Comparison of ENCODE assay signal across 18 cellular contexts in genomic region chr2:217332866-217333265, GRCh38.
"Had no signal": no experiment of that assay in that cellular context is flagged by ENCODE, and none has a peak within 500 bp of the region (broad histone marks: within the 10 kb centered on the region; RNA-seq: fewer than 3 reads in every experiment).

No MANE protein-coding gene starts in this region.

- H3K4me1 Mint-ChIP-seq: activated CD4-positive, alpha-beta T cell treated with anti-CD3 and anti-CD28 coated beads, Interleukin-2, amount 10 ng/mL, durations not matched to agents 7 days and 5 days; activated naive CD8-positive, alpha-beta T cell treated with anti-CD3 and anti-CD28 coated beads, Interleukin-2, amount 10 ng/mL, durations not matched to agents 7 days and 5 days; central memory CD8-positive, alpha-beta T cell; natural killer cell had no signal

- DNase-seq: activated CD4-positive, alpha-beta T cell treated with anti-CD3 and anti-CD28 coated beads, Interleukin-2, amount 10 ng/mL, durations not matched to agents 7 days and 5 days; activated CD4-positive, CD25-positive, alpha-beta regulatory T cell; activated naive CD8-positive, alpha-beta T cell treated with anti-CD3 and anti-CD28 coated beads, Interleukin-2, amount 10 ng/mL, durations not matched to agents 7 days and 5 days; effector CD8-positive, alpha-beta T cell; foreskin melanocyte; head of caudate nucleus; left colon; lower lobe of right lung; natural killer cell; stimulated activated CD4-positive, alpha-beta T cell treated with anti-CD3 and anti-CD28 coated beads, Interleukin-2, amount 100 ng/mL, for 24 hours; stomach; SW 1271 had no signal

- H3K36me3 ChIP-seq: lower lobe of right lung, stomach, thoracic aorta, vagina had no signal

- H3K4me3 Mint-ChIP-seq: activated CD4-positive, alpha-beta T cell treated with anti-CD3 and anti-CD28 coated beads, Interleukin-2, amount 10 ng/mL, durations not matched to agents 7 days and 5 days; activated naive CD8-positive, alpha-beta T cell treated with anti-CD3 and anti-CD28 coated beads, Interleukin-2, amount 10 ng/mL, durations not matched to agents 7 days and 5 days; activated T-helper 1 cell treated with anti-CD3 and anti-CD28 coated beads, Interleukin-12 subunit alpha, Interleukin-12 subunit beta, Interleukin-2, Interleukin-4 antibody, amounts not matched to agents 30 ng/mL and 10 ng/mL and 1 ng/mL, durations not matched to agents 14 hours and 24 hours and 36 hours; brain; central memory CD8-positive, alpha-beta T cell; natural killer cell had no signal

- H3K9me3 Mint-ChIP-seq: activated CD4-positive, alpha-beta T cell treated with anti-CD3 and anti-CD28 coated beads, Interleukin-2, amount 10 ng/mL, durations not matched to agents 7 days and 5 days; activated naive CD8-positive, alpha-beta T cell treated with anti-CD3 and anti-CD28 coated beads, Interleukin-2, amount 10 ng/mL, durations not matched to agents 7 days and 5 days; activated T-helper 1 cell treated with anti-CD3 and anti-CD28 coated beads, Interleukin-12 subunit alpha, Interleukin-12 subunit beta, Interleukin-2, Interleukin-4 antibody, amounts not matched to agents 30 ng/mL and 10 ng/mL and 1 ng/mL, durations not matched to agents 14 hours and 24 hours and 36 hours; brain; central memory CD8-positive, alpha-beta T cell; natural killer cell had no signal

- H3K27ac ChIP-seq: coronary artery, vagina had no signal

- ATAC-seq: left colon, lower lobe of right lung, natural killer cell had no signal

- H3K27me3 ChIP-seq: stomach, vagina had no signal

- H3K4me3 ChIP-seq: coronary artery, lower lobe of right lung, stomach, thoracic aorta, vagina had no signal

- H3K36me3 Mint-ChIP-seq: activated naive CD8-positive, alpha-beta T cell treated with anti-CD3 and anti-CD28 coated beads, Interleukin-2, amount 10 ng/mL, durations not matched to agents 7 days and 5 days; brain; natural killer cell had no signal

- H3K27me3 Mint-ChIP-seq: activated CD4-positive, alpha-beta T cell treated with anti-CD3 and anti-CD28 coated beads, Interleukin-2, amount 10 ng/mL, durations not matched to agents 7 days and 5 days; activated naive CD8-positive, alpha-beta T cell treated with anti-CD3 and anti-CD28 coated beads, Interleukin-2, amount 10 ng/mL, durations not matched to agents 7 days and 5 days; brain; central memory CD8-positive, alpha-beta T cell had no signal

- H3K27ac Mint-ChIP-seq: activated CD4-positive, alpha-beta T cell treated with anti-CD3 and anti-CD28 coated beads, Interleukin-2, amount 10 ng/mL, durations not matched to agents 7 days and 5 days; activated naive CD8-positive, alpha-beta T cell treated with anti-CD3 and anti-CD28 coated beads, Interleukin-2, amount 10 ng/mL, durations not matched to agents 7 days and 5 days; activated T-helper 1 cell treated with anti-CD3 and anti-CD28 coated beads, Interleukin-12 subunit alpha, Interleukin-12 subunit beta, Interleukin-2, Interleukin-4 antibody, amounts not matched to agents 30 ng/mL and 10 ng/mL and 1 ng/mL, durations not matched to agents 14 hours and 24 hours and 36 hours; natural killer cell had no signal
